16 cellular contexts compared by ENCODE assay signal in the genomic region with DNA sequence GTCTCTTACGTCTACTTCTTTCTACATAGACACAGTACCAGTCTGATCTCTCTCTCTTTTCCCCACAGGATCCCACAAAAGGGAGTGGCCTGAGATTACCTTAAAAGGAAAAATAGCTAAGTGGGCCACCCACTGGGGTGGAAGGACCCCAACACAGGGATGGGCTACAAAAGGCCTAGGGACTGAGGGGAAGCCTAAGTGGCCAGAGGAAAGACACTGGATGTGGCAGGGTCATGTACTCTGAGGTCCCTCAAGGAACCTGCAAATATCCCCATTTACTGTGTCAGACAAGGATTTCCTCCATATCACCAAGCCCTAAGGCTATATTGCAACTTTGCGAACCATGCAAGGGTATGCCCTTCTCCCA.
"Had no signal": no experiment of that assay in that cellular context is flagged by ENCODE, and none has a peak within 500 bp of the region (broad histone marks: within the 10 kb centered on the region; RNA-seq: fewer than 3 reads in every experiment).

No MANE protein-coding gene starts in this region.

- H3K36me3 Mint-ChIP-seq: activated naive CD4-positive, alpha-beta T cell treated with anti-CD3 and anti-CD28 coated beads, Interleukin-2, amount 50 U/mL, for 24 hours had no signal

- H3K27me3 ChIP-seq: esophagus squamous epithelium, heart right ventricle had no signal

- H3K9me3 ChIP-seq: esophagus squamous epithelium, heart right ventricle had no signal

- H3K4me3 ChIP-seq: esophagus squamous epithelium, heart right ventricle, lung had no signal

- FAIRE-seq: keratinocyte had no signal

- H3K9me3 Mint-ChIP-seq: activated naive CD4-positive, alpha-beta T cell treated with anti-CD3 and anti-CD28 coated beads, Interleukin-2, amount 50 U/mL, for 24 hours; activated T-cell treated with anti-CD3 and anti-CD28 coated beads, Interleukin-2, amount 50 U/mL, for 72 hours; nephron progenitor cell; T-helper 2 cell treated with Interferon-gamma antibody and Interleukin-4, amounts not matched to agents 5 μg/mL and 100 μg/mL, for 36 hours had no signal

- H3K27me3 Mint-ChIP-seq: activated naive CD4-positive, alpha-beta T cell treated with anti-CD3 and anti-CD28 coated beads, Interleukin-2, amount 50 U/mL, for 24 hours had no signal

- DNase-seq: activated CD8-positive, alpha-beta memory T cell treated with anti-CD3 and anti-CD28 coated beads for 24 hours; activated effector memory CD4-positive, alpha-beta T cell treated with anti-CD3 and anti-CD28 coated beads, Interleukin-2, amount 50 U/mL, for 16 hours; activated T-cell treated with anti-CD3 and anti-CD28 coated beads, Interleukin-2, amount 50 U/mL, for 72 hours; amniotic stem cell; effector CD4-positive, alpha-beta T cell; esophagus squamous epithelium; heart right ventricle; nephron progenitor cell; occipital lobe; posterior cingulate gyrus; retina; stimulated activated naive CD4-positive, alpha-beta T cell had no signal

- H3K36me3 ChIP-seq: esophagus squamous epithelium, heart right ventricle had no signal

- H3K4me3 Mint-ChIP-seq: nephron progenitor cell; T-helper 2 cell treated with Interferon-gamma antibody and Interleukin-4, amounts not matched to agents 5 μg/mL and 100 μg/mL, for 36 hours had no signal

- H3K27ac ChIP-seq: esophagus squamous epithelium, heart right ventricle had no signal

- H3K4me1 ChIP-seq: esophagus squamous epithelium, heart right ventricle had no signal

- H3K27ac Mint-ChIP-seq: activated T-cell treated with anti-CD3 and anti-CD28 coated beads, Interleukin-2, amount 50 U/mL, for 72 hours; T-helper 2 cell treated with Interferon-gamma antibody and Interleukin-4, amounts not matched to agents 5 μg/mL and 100 μg/mL, for 36 hours had no signal
